ENCODE assay signal across 19 cellular contexts in genomic region chr3:100151024-100151707, GRCh38. TPM values are rescaled to one million over a fixed set of nuclear protein-coding genes. Genes with fewer than 3 reads are reported as not detected.
DNase-seq lines count a peak whose midpoint lies in the region; ATAC-seq and TF ChIP-seq lines count a peak whose summit lies in the region.
"Had no signal": no experiment of that assay in that cellular context is flagged by ENCODE, and none has a peak within 500 bp of the region (broad histone marks: within the 10 kb centered on the region; RNA-seq: fewer than 3 reads in every experiment).

No MANE protein-coding gene starts in this region.

- H3K4me1 Mint-ChIP-seq in activated naive CD8-positive, alpha-beta T cell treated with anti-CD3 and anti-CD28 coated beads, Interleukin-2, amount 50 U/mL, for 24 hours = peaks cover 6% of the 10 kb centered on the region

- H3K27me3 Mint-ChIP-seq in activated naive CD8-positive, alpha-beta T cell treated with anti-CD3 and anti-CD28 coated beads, Interleukin-2, amount 50 U/mL, for 24 hours = no peaks in the 10 kb centered on the region
- H3K27me3 Mint-ChIP-seq: IgD-negative memory B cell, memory B cell had no signal

- peak overlapping the region in 1 of 3 donors; percentile 18 for H3K9ac ChIP-seq in skeletal muscle tissue (ENCODE audit: low read depth in 1 of 3, low read length in 3 of 3)

- peaks cover 21% of the 10 kb centered on the region for H3K9me3 Mint-ChIP-seq in activated naive CD8-positive, alpha-beta T cell treated with anti-CD3 and anti-CD28 coated beads, Interleukin-2, amount 50 U/mL, for 24 hours

- H3K4me3 ChIP-seq in right atrium auricular region = no peak overlapping the region
- peak overlapping the region in 1 of 3 donors; percentile 3 for H3K4me3 ChIP-seq in skeletal muscle tissue (ENCODE audit: low read length in 3 of 3)
- H3K4me3 ChIP-seq in WERI-Rb-1 (ENCODE audit: low read depth, low read length) = no peak overlapping the region
- H3K4me3 ChIP-seq in testis = no peak overlapping the region

- DNase-seq in Kasumi-1 (lab: John Stamatoyannopoulos, UW) (peak; percentile 33 to 34), right atrium auricular region (ENCODE audit: low spot score) (peak; percentile 65), WERI-Rb-1 (no peak), testis (no peak), T-helper 1 cell (no peak)
- DNase-seq in activated naive CD8-positive, alpha-beta T cell treated with anti-CD3 and anti-CD28 coated beads, Interleukin-2, amount 50 U/mL, for 24 hours = no peak
- DNase-seq: activated CD4-positive, alpha-beta T cell treated with anti-CD3 and anti-CD28 coated beads, Interleukin-2, amount 50 U/mL, for 48 hours; Caco-2; effector memory CD4-positive, alpha-beta T cell; foreskin keratinocyte; NCI-H1092 treated with DMSO at 0.1 percent for 48 hours; NK-92 treated with Interleukin-12 subunit alpha and Interleukin-12 subunit beta, amount 100 ng/mL, for 24 hours; SHP77 treated with DMSO at 0.1 percent for 48 hours; stimulated activated naive CD4-positive, alpha-beta T cell treated with Interleukin-2 at 50 U/mL for 16 hours had no signal

- no peaks in the 10 kb centered on the region for H3K36me3 ChIP-seq in right atrium auricular region
- no peaks in the 10 kb centered on the region for H3K36me3 ChIP-seq in skeletal muscle tissue (ENCODE audit: control insufficient read depth in 3 of 3, insufficient read depth in 3 of 3, low read length in 3 of 3)
- H3K36me3 ChIP-seq in WERI-Rb-1 = peaks cover 9% of the 10 kb centered on the region
- H3K36me3 ChIP-seq in testis (ENCODE audit: low read depth, missing control alignments) = no peaks in the 10 kb centered on the region
- H3K36me3 ChIP-seq: neutrophil had no signal

- 82 to 91% methylated on average over 8 of the region's 8 CpGs for WGBS in testis, 2 donors

- intact Hi-C loops in testis (cut with DNase I; ENCODE audit: low total_unique reads) = no loop called here

- H3K4me1 ChIP-seq in right atrium auricular region (peaks cover 0 to 14% of the 10 kb centered on the region in 2 donors), skeletal muscle tissue (ENCODE audit: control insufficient read depth in 3 of 3, insufficient read depth in 3 of 3, low read length in 3 of 3) (peaks cover 14 to 23% (median 21%) of the 10 kb centered on the region in 3 donors), testis (no peaks in the 10 kb centered on the region)
- H3K4me1 ChIP-seq: Caco-2, foreskin keratinocyte had no signal

- no peak overlapping the region for H3K4me3 Mint-ChIP-seq in activated naive CD8-positive, alpha-beta T cell treated with anti-CD3 and anti-CD28 coated beads, Interleukin-2, amount 50 U/mL, for 24 hours
- H3K4me3 Mint-ChIP-seq: IgD-negative memory B cell, memory B cell had no signal

- TF ChIP-seq POLR2A in testis (IDR thresholded peaks at IDR 0.05) = no peak

- TF ChIP-seq CTCF in right atrium auricular region (IDR thresholded peaks at IDR 0.05) = no peak
- TF ChIP-seq CTCF in WERI-Rb-1 (IDR thresholded peaks at IDR 0.05; ENCODE audit: low read depth, low read length) = no peak
- no peak for TF ChIP-seq CTCF in testis (IDR thresholded peaks at IDR 0.05)

- H3K27me3 ChIP-seq in right atrium auricular region = no peaks in the 10 kb centered on the region
- no peaks in the 10 kb centered on the region for H3K27me3 ChIP-seq in skeletal muscle tissue (ENCODE audit: control insufficient read depth in 3 of 3, insufficient read depth in 3 of 3, low read length in 3 of 3)
- no peaks in the 10 kb centered on the region for H3K27me3 ChIP-seq in WERI-Rb-1 (ENCODE audit: insufficient read depth, low read depth, severe bottlenecking)
- H3K27me3 ChIP-seq in testis = no peaks in the 10 kb centered on the region
- H3K27me3 ChIP-seq: foreskin keratinocyte, neutrophil had no signal

- ATAC-seq in activated naive CD8-positive, alpha-beta T cell treated with anti-CD3 and anti-CD28 coated beads, Interleukin-2, amount 50 U/mL, for 24 hours = no peak
- ATAC-seq in HG03565 (IDR thresholded peaks at IDR 0.05; ENCODE audit: unreplicated experiment) = no peak
- ATAC-seq: foreskin keratinocyte had no signal

- H3K27ac Mint-ChIP-seq in activated naive CD8-positive, alpha-beta T cell treated with anti-CD3 and anti-CD28 coated beads, Interleukin-2, amount 50 U/mL, for 24 hours = peak overlapping the region; percentile 61
- H3K27ac Mint-ChIP-seq: IgD-negative memory B cell, memory B cell had no signal

- H3K27ac ChIP-seq in right atrium auricular region (peak overlapping the region; percentile 68 to 80), skeletal muscle tissue (ENCODE audit: low read depth, low read length) (peak overlapping the region; percentile 78), WERI-Rb-1 (no peak overlapping the region), testis (peak overlapping the region in 1 of 2 donors; percentile 47)
- H3K27ac ChIP-seq: foreskin keratinocyte, neutrophil had no signal

- peaks cover 0 to 13% of the 10 kb centered on the region in 2 donors for H3K9me3 ChIP-seq in right atrium auricular region
- peaks cover 0 to 4% (median 2%) of the 10 kb centered on the region in 3 donors for H3K9me3 ChIP-seq in skeletal muscle tissue (ENCODE audit: control insufficient read depth in 3 of 3, low read length in 3 of 3)
- H3K9me3 ChIP-seq in WERI-Rb-1 (ENCODE audit: severe bottlenecking) = peaks cover 5% of the 10 kb centered on the region
- H3K9me3 ChIP-seq in testis = no peaks in the 10 kb centered on the region
- H3K9me3 ChIP-seq: neutrophil had no signal

- H3K36me3 Mint-ChIP-seq in activated naive CD8-positive, alpha-beta T cell treated with anti-CD3 and anti-CD28 coated beads, Interleukin-2, amount 50 U/mL, for 24 hours (ENCODE audit: low read depth) = peaks cover 68% of the 10 kb centered on the region

RNA-seq across cellular contexts. Expression of gene FILIP1L, which starts 36.9 kb away (rescaled TPM):
- total RNA-seq in right atrium auricular region (100 to 1,000 TPM in 1 of 2 donors, 10 to 100 TPM in 1; 97.0 to 112 TPM), skeletal muscle tissue (29.2 TPM), testis (10 to 100 TPM; 16.7 to 20.1 TPM)
- polyA plus RNA-seq in testis (ENCODE audit: insufficient read depth, low read depth, low replicate concordance) = 16.5 TPM

Comparison
In these comparisons a context has a peak if more than half of its experiments do, and no peak if none do; other contexts are left out.
1. DNase-seq: peak in Kasumi-1 (2 of 2) and right atrium auricular region (single experiment); none in activated naive CD8-positive, alpha-beta T cell treated with anti-CD3 and anti-CD28 coated beads, Interleukin-2, amount 50 U/mL, for 24 hours (single experiment), WERI-Rb-1 (single experiment), testis (single experiment) and T-helper 1 cell (0 of 5).